In the genomic region with DNA sequence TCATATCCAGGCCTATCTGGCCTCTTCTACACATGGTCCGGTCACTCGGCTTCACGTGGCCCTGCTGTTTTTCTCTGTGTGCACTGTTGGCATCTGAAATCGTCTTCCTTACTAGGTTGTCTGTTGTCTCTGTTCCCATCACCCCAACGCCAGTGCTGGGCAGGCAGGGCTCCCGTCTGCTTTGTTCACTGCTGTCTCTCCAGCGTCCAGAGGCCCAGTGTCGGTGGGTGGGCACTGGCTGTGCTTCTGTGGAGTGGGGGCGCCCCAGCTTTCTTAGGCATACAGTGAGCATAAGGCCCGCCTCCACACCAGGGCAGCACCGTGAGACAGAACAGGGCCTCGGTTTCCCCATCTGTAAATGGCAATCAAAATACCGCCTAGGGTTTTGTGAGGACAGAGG, we compare ENCODE assay signal across 12 cellular contexts.
"Had no signal": no experiment of that assay in that cellular context is flagged by ENCODE, and none has a peak within 500 bp of the region (broad histone marks: within the 10 kb centered on the region; RNA-seq: fewer than 3 reads in every experiment).

No MANE protein-coding gene starts in this region.

- H3K27ac Mint-ChIP-seq: activated CD4-positive, alpha-beta memory T cell treated with anti-CD3 and anti-CD28 coated beads, Interleukin-2, amount 10 ng/mL, durations not matched to agents 7 days and 5 days; activated CD4-positive, alpha-beta T cell treated with anti-CD3 and anti-CD28 coated beads for 36 hours; stimulated activated effector memory CD8-positive, alpha-beta T cell treated with anti-CD3 and anti-CD28 coated beads, Interleukin-12 subunit alpha, Interleukin-12 subunit beta, amount 100 ng/mL, for 72 hours had no signal

- H3K9me3 ChIP-seq: gastrocnemius medialis, neutrophil, SJCRH30 had no signal

- H3K27me3 ChIP-seq: SJCRH30 had no signal

- DNase-seq: activated gamma-delta T cell; effector CD8-positive, alpha-beta T cell; gastrocnemius medialis; kidney; left ventricle myocardium superior; SJCRH30; trophoblast cell had no signal

- H3K9me3 Mint-ChIP-seq: activated CD4-positive, alpha-beta memory T cell treated with anti-CD3 and anti-CD28 coated beads, Interleukin-2, amount 10 ng/mL, durations not matched to agents 7 days and 5 days had no signal

- H3K36me3 Mint-ChIP-seq: stimulated activated effector memory CD8-positive, alpha-beta T cell treated with anti-CD3 and anti-CD28 coated beads, Interleukin-12 subunit alpha, Interleukin-12 subunit beta, amount 100 ng/mL, for 72 hours had no signal

- H3K4me3 Mint-ChIP-seq: activated CD4-positive, alpha-beta memory T cell treated with anti-CD3 and anti-CD28 coated beads, Interleukin-2, amount 10 ng/mL, durations not matched to agents 7 days and 5 days; stimulated activated effector memory CD8-positive, alpha-beta T cell treated with anti-CD3 and anti-CD28 coated beads, Interleukin-12 subunit alpha, Interleukin-12 subunit beta, amount 100 ng/mL, for 72 hours had no signal

- H3K4me1 Mint-ChIP-seq: activated CD4-positive, alpha-beta memory T cell treated with anti-CD3 and anti-CD28 coated beads, Interleukin-2, amount 10 ng/mL, durations not matched to agents 7 days and 5 days had no signal

- H3K4me3 ChIP-seq: gastrocnemius medialis, SJCRH30 had no signal

- H3K4me1 ChIP-seq: gastrocnemius medialis had no signal

- ATAC-seq: activated CD4-positive, alpha-beta T cell treated with anti-CD3 and anti-CD28 coated beads for 36 hours; gastrocnemius medialis; left ventricle myocardium superior; stimulated activated effector memory CD8-positive, alpha-beta T cell treated with anti-CD3 and anti-CD28 coated beads, Interleukin-12 subunit alpha, Interleukin-12 subunit beta, amount 100 ng/mL, for 72 hours had no signal

- H3K36me3 ChIP-seq: gastrocnemius medialis, neutrophil, SJCRH30 had no signal

- H3K27ac ChIP-seq: gastrocnemius medialis, neutrophil, SJCRH30, VCaP had no signal
